8 cellular contexts compared by ENCODE assay signal in genomic region chr13:78601124-78601885, GRCh38. TPM values are rescaled to one million over a fixed set of nuclear protein-coding genes. Genes with fewer than 3 reads are reported as not detected.
DNase-seq lines count a peak whose midpoint lies in the region; ATAC-seq, FAIRE-seq and TF ChIP-seq lines count a peak whose summit lies in the region.

No MANE protein-coding gene starts in this region.

- no peaks in the 10 kb centered on the region for H3K36me3 Mint-ChIP-seq in activated T-cell treated with anti-CD3 and anti-CD28 coated beads, Interleukin-2, amount 50 U/mL, for 24 hours (ENCODE audit: low read depth)
- peaks cover 10% of the 10 kb centered on the region for H3K36me3 Mint-ChIP-seq in activated CD4-positive, alpha-beta memory T cell treated with anti-CD3 and anti-CD28 coated beads for 36 hours
- peaks cover 14% of the 10 kb centered on the region for H3K36me3 Mint-ChIP-seq in stimulated activated effector memory CD8-positive, alpha-beta T cell treated with anti-CD3 and anti-CD28 coated beads, Interleukin-12 subunit alpha, Interleukin-12 subunit beta, amount 100 ng/mL, for 72 hours

- H3K9me3 Mint-ChIP-seq in activated T-cell treated with anti-CD3 and anti-CD28 coated beads, Interleukin-2, amount 50 U/mL, for 24 hours, result peaks cover 2% of the 10 kb centered on the region
- peaks cover 2% of the 10 kb centered on the region for H3K9me3 Mint-ChIP-seq in activated CD4-positive, alpha-beta memory T cell treated with anti-CD3 and anti-CD28 coated beads for 36 hours
- H3K9me3 Mint-ChIP-seq in stimulated activated effector memory CD8-positive, alpha-beta T cell treated with anti-CD3 and anti-CD28 coated beads, Interleukin-12 subunit alpha, Interleukin-12 subunit beta, amount 100 ng/mL, for 72 hours, result no peaks in the 10 kb centered on the region

- no peak for TF ChIP-seq POLR2A in H54 (IDR thresholded peaks at IDR 0.05; ENCODE audit: low read depth, low read length)

- no peak for FAIRE-seq in H54 (lab: Jason Lieb, UNC)

- POLR2A ChIA-PET in activated CD4-positive, alpha-beta memory T cell treated with anti-CD3 and anti-CD28 coated beads for 36 hours (lab: Charles Lee), result no interaction called here

- H3K27me3 Mint-ChIP-seq in activated T-cell treated with anti-CD3 and anti-CD28 coated beads, Interleukin-2, amount 50 U/mL, for 24 hours, result peaks cover 90% of the 10 kb centered on the region
- peaks cover 74% of the 10 kb centered on the region for H3K27me3 Mint-ChIP-seq in activated CD4-positive, alpha-beta memory T cell treated with anti-CD3 and anti-CD28 coated beads for 36 hours

- CTCF ChIA-PET in activated CD4-positive, alpha-beta memory T cell treated with anti-CD3 and anti-CD28 coated beads for 36 hours (lab: Charles Lee), result no interaction called here

- H3K4me1 Mint-ChIP-seq in activated T-cell treated with anti-CD3 and anti-CD28 coated beads, Interleukin-2, amount 50 U/mL, for 24 hours (ENCODE audit: low read depth), result peaks cover 36% of the 10 kb centered on the region
- peaks cover 31% of the 10 kb centered on the region for H3K4me1 Mint-ChIP-seq in activated CD4-positive, alpha-beta memory T cell treated with anti-CD3 and anti-CD28 coated beads for 36 hours (ENCODE audit: low read depth)
- peaks cover 31% of the 10 kb centered on the region for H3K4me1 Mint-ChIP-seq in stimulated activated effector memory CD8-positive, alpha-beta T cell treated with anti-CD3 and anti-CD28 coated beads, Interleukin-12 subunit alpha, Interleukin-12 subunit beta, amount 100 ng/mL, for 72 hours

- peak overlapping the region; percentile 30 for H3K4me3 ChIP-seq in iPS-11a (ENCODE audit: low read depth, low read length)

- peak overlapping the region; percentile 44 for H3K27ac Mint-ChIP-seq in activated T-cell treated with anti-CD3 and anti-CD28 coated beads, Interleukin-2, amount 50 U/mL, for 24 hours
- H3K27ac Mint-ChIP-seq in activated CD4-positive, alpha-beta memory T cell treated with anti-CD3 and anti-CD28 coated beads for 36 hours, result no peak overlapping the region
- no peak overlapping the region for H3K27ac Mint-ChIP-seq in stimulated activated effector memory CD8-positive, alpha-beta T cell treated with anti-CD3 and anti-CD28 coated beads, Interleukin-12 subunit alpha, Interleukin-12 subunit beta, amount 100 ng/mL, for 72 hours

- ATAC-seq in stimulated activated effector memory CD8-positive, alpha-beta T cell treated with anti-CD3 and anti-CD28 coated beads, Interleukin-12 subunit alpha, Interleukin-12 subunit beta, amount 100 ng/mL, for 72 hours, result peak; percentile 39

- H3K4me3 Mint-ChIP-seq in activated T-cell treated with anti-CD3 and anti-CD28 coated beads, Interleukin-2, amount 50 U/mL, for 24 hours, result peak overlapping the region; percentile 35
- H3K4me3 Mint-ChIP-seq in activated CD4-positive, alpha-beta memory T cell treated with anti-CD3 and anti-CD28 coated beads for 36 hours, result peak overlapping the region; percentile 32
- H3K4me3 Mint-ChIP-seq in stimulated activated effector memory CD8-positive, alpha-beta T cell treated with anti-CD3 and anti-CD28 coated beads, Interleukin-12 subunit alpha, Interleukin-12 subunit beta, amount 100 ng/mL, for 72 hours, result peak overlapping the region; percentile 32

- intact Hi-C loops in activated CD4-positive, alpha-beta memory T cell treated with anti-CD3 and anti-CD28 coated beads for 36 hours (cut with micrococcal nuclease), result loop anchor here (5.0 kb wide), 1 partner anchor 791 kb away; no protein-coding TSS in a partner anchor

- DNase-seq in activated T-cell treated with anti-CD3 and anti-CD28 coated beads, Interleukin-2, amount 50 U/mL, for 24 hours, result peak; percentile 51
- DNase-seq in activated T-cell treated with anti-CD3 and anti-CD28 coated beads for 4 hours, result no peak
- DNase-seq in activated CD4-positive, alpha-beta memory T cell treated with anti-CD3 and anti-CD28 coated beads for 36 hours, result peak; percentile 31
- no peak for DNase-seq in stimulated activated effector memory CD8-positive, alpha-beta T cell treated with anti-CD3 and anti-CD28 coated beads, Interleukin-12 subunit alpha, Interleukin-12 subunit beta, amount 100 ng/mL, for 72 hours (ENCODE audit: low spot score in 2 of 2)
- no peak for DNase-seq in activated CD4-positive, CD25-positive, alpha-beta regulatory T cell (lab: John Stamatoyannopoulos, UW)
- no peak for DNase-seq in NCI-H2107 treated with DMSO at 0.1 percent for 48 hours (lab: John Stamatoyannopoulos, UW; ENCODE audit: unreplicated experiment)
- no peak for DNase-seq in H54 (ENCODE audit: insufficient read length, low spot score)

RNA-seq across cellular contexts. Expression of gene POU4F1, which starts 2.0 kb away (rescaled TPM):
- total RNA-seq in activated CD4-positive, alpha-beta memory T cell treated with anti-CD3 and anti-CD28 coated beads for 36 hours, result under 1 TPM; 0.07 to 0.17 TPM

RNA-seq across cellular contexts. Expression of gene OBI1, which starts 57.6 kb away (rescaled TPM):
- 10 to 100 TPM; 17.6 TPM for total RNA-seq in activated CD4-positive, alpha-beta memory T cell treated with anti-CD3 and anti-CD28 coated beads for 36 hours

Comparison
In these comparisons a context has a peak if more than half of its experiments do, and no peak if none do; other contexts are left out.
1. DNase-seq: peak in activated T-cell treated with anti-CD3 and anti-CD28 coated beads, Interleukin-2, amount 50 U/mL, for 24 hours (single experiment) and activated CD4-positive, alpha-beta memory T cell treated with anti-CD3 and anti-CD28 coated beads for 36 hours (single experiment); none in activated T-cell treated with anti-CD3 and anti-CD28 coated beads for 4 hours (single experiment), stimulated activated effector memory CD8-positive, alpha-beta T cell treated with anti-CD3 and anti-CD28 coated beads, Interleukin-12 subunit alpha, Interleukin-12 subunit beta, amount 100 ng/mL, for 72 hours (0 of 2), activated CD4-positive, CD25-positive, alpha-beta regulatory T cell (0 of 4), NCI-H2107 treated with DMSO at 0.1 percent for 48 hours (single experiment) and H54 (single experiment).
2. Peak in every context shown above with its lines, with median percentiles within 50 percentile points of each other: H3K4me3 Mint-ChIP-seq.